ENCODE assay signal across 12 cellular contexts in the genomic region with DNA sequence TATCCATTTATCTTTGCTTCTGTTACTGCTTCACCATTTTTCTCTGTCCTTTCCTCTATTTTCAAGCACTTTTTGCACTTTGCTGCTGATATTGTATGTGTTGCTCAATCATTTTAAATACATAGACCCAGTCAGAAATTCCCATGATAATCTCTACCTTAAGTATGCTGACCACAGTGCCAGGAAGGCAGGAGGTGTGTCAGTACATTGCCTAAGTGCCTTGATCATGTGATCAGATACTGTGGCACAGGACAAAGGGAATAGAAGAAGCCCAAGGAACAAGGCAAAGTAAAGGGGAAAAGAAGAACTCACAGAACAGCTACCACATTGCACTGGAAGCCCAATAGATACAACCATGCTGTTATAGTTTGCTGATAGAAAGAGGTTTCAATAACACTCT. TPM values are rescaled to one million over a fixed set of nuclear protein-coding genes. Genes with fewer than 3 reads are reported as not detected.
DNase-seq lines count a peak whose midpoint lies in the region; ATAC-seq and TF ChIP-seq lines count a peak whose summit lies in the region.
"Had no signal": no experiment of that assay in that cellular context is flagged by ENCODE, and none has a peak within 500 bp of the region (broad histone marks: within the 10 kb centered on the region; RNA-seq: fewer than 3 reads in every experiment).

No MANE protein-coding gene starts in this region.

- H3K9ac ChIP-seq in colonic mucosa (ENCODE audit: low read depth in 2 of 2, low read length in 2 of 2), result no peak overlapping the region

- H3K4me1 ChIP-seq in lower lobe of right lung (no peaks in the 10 kb centered on the region), colonic mucosa (no peaks in the 10 kb centered on the region)

- no peaks in the 10 kb centered on the region for H3K27me3 ChIP-seq in lower lobe of right lung (ENCODE audit: low read depth)
- H3K27me3 ChIP-seq in colonic mucosa, result no peaks in the 10 kb centered on the region
- H3K27me3 ChIP-seq: spleen had no signal

- H3K27ac ChIP-seq in lower lobe of right lung (no peak overlapping the region), colonic mucosa (no peak overlapping the region)
- H3K27ac ChIP-seq: C4-2B, spleen had no signal

- H3K4me3 ChIP-seq in AG09309 (ENCODE audit: control insufficient read depth, low read depth, low read length) (no peak overlapping the region), lower lobe of right lung (no peak overlapping the region), colonic mucosa (no peak overlapping the region)
- H3K4me3 ChIP-seq: spleen had no signal

- ATAC-seq in lower lobe of right lung (peak; percentile 74 to 92), HG02852 (IDR thresholded peaks at IDR 0.05; ENCODE audit: unreplicated experiment) (no peak), HG03457 (IDR thresholded peaks at IDR 0.05; ENCODE audit: unreplicated experiment) (no peak)
- ATAC-seq: activated T-helper 17 cell treated with anti-CD3 and anti-CD28 coated beads, Interleukin-2, amount 50 U/mL, for 72 hours had no signal

- in situ Hi-C loops in KBM-7 (cut with MboI; ENCODE audit: low pct_unique_long_range_greater_than_20kb, low sequenced_read_pairs), result no loop called here

- H3K4me1 Mint-ChIP-seq in endothelial cell (ENCODE audit: unreplicated experiment), result peaks cover 16% of the 10 kb centered on the region
- H3K4me1 Mint-ChIP-seq in T-helper 2 cell treated with Interferon-gamma antibody and Interleukin-4, amounts not matched to agents 5 μg/mL and 100 μg/mL, for 36 hours (ENCODE audit: low read depth), result no peaks in the 10 kb centered on the region
- H3K4me1 Mint-ChIP-seq: activated T-helper 17 cell treated with anti-CD3 and anti-CD28 coated beads, Interleukin-2, amount 50 U/mL, for 72 hours had no signal

- H3K9me3 ChIP-seq in lower lobe of right lung, result no peaks in the 10 kb centered on the region
- no peaks in the 10 kb centered on the region for H3K9me3 ChIP-seq in colonic mucosa
- H3K9me3 ChIP-seq: spleen had no signal

- H3K4me3 Mint-ChIP-seq in endothelial cell (ENCODE audit: unreplicated experiment), result no peak overlapping the region
- no peak overlapping the region for H3K4me3 Mint-ChIP-seq in T-helper 2 cell treated with Interferon-gamma antibody and Interleukin-4, amounts not matched to agents 5 μg/mL and 100 μg/mL, for 36 hours
- H3K4me3 Mint-ChIP-seq: activated T-helper 17 cell treated with anti-CD3 and anti-CD28 coated beads, Interleukin-2, amount 50 U/mL, for 72 hours; dendritic cell treated with granulocyte-macrophage colony-stimulating factor and Interleukin-4, amounts not matched to agents 40 ng/mL and 50 ng/mL, for 4 days had no signal

- intact Hi-C loops in lower lobe of right lung (cut with DNase I) (no loop called here), colonic mucosa (cut with DNase I) (no loop called here)

- TF ChIP-seq CTCF in AG09309 (IDR thresholded peaks at IDR 0.05; ENCODE audit: control insufficient read depth, insufficient read depth, low read depth, low read length, missing control alignments), result no peak
- no peak for TF ChIP-seq CTCF in endothelial cell (IDR thresholded peaks at IDR 0.05; ENCODE audit: unreplicated experiment)
- TF ChIP-seq CTCF in lower lobe of right lung (IDR thresholded peaks at IDR 0.05), result no peak
- TF ChIP-seq CTCF in colonic mucosa (IDR thresholded peaks at IDR 0.05), result no peak

- H3K27ac Mint-ChIP-seq in endothelial cell (ENCODE audit: unreplicated experiment), result peak overlapping the region; percentile 11
- H3K27ac Mint-ChIP-seq in T-helper 2 cell treated with Interferon-gamma antibody and Interleukin-4, amounts not matched to agents 5 μg/mL and 100 μg/mL, for 36 hours, result no peak overlapping the region
- H3K27ac Mint-ChIP-seq: activated T-helper 17 cell treated with anti-CD3 and anti-CD28 coated beads, Interleukin-2, amount 50 U/mL, for 72 hours had no signal

- DNase-seq in AG09309 (ENCODE audit: low read depth), result peak; percentile 13
- DNase-seq in KBM-7, result peak; percentile 27
- DNase-seq in endothelial cell (ENCODE audit: low spot score), result no peak
- no peak for DNase-seq in lower lobe of right lung
- no peak for DNase-seq in colonic mucosa
- no peak for DNase-seq in T-helper 2 cell treated with Interferon-gamma antibody and Interleukin-4, amounts not matched to agents 5 μg/mL and 100 μg/mL, for 36 hours (ENCODE audit: low spot score)
- DNase-seq: spleen had no signal

- no peaks in the 10 kb centered on the region for H3K9me3 Mint-ChIP-seq in endothelial cell (ENCODE audit: unreplicated experiment)
- no peaks in the 10 kb centered on the region for H3K9me3 Mint-ChIP-seq in T-helper 2 cell treated with Interferon-gamma antibody and Interleukin-4, amounts not matched to agents 5 μg/mL and 100 μg/mL, for 36 hours

- H3K36me3 Mint-ChIP-seq in endothelial cell (ENCODE audit: low read depth, unreplicated experiment), result no peaks in the 10 kb centered on the region
- no peaks in the 10 kb centered on the region for H3K36me3 Mint-ChIP-seq in T-helper 2 cell treated with Interferon-gamma antibody and Interleukin-4, amounts not matched to agents 5 μg/mL and 100 μg/mL, for 36 hours (ENCODE audit: low read depth)

- H3K27me3 Mint-ChIP-seq in endothelial cell (ENCODE audit: unreplicated experiment), result peaks cover 2% of the 10 kb centered on the region
- no peaks in the 10 kb centered on the region for H3K27me3 Mint-ChIP-seq in T-helper 2 cell treated with Interferon-gamma antibody and Interleukin-4, amounts not matched to agents 5 μg/mL and 100 μg/mL, for 36 hours (ENCODE audit: low read depth)
- H3K27me3 Mint-ChIP-seq: activated T-helper 17 cell treated with anti-CD3 and anti-CD28 coated beads, Interleukin-2, amount 50 U/mL, for 72 hours; dendritic cell treated with granulocyte-macrophage colony-stimulating factor and Interleukin-4, amounts not matched to agents 40 ng/mL and 50 ng/mL, for 4 days had no signal

- H3K36me3 ChIP-seq in lower lobe of right lung (no peaks in the 10 kb centered on the region), colonic mucosa (no peaks in the 10 kb centered on the region)
- H3K36me3 ChIP-seq: spleen had no signal

RNA-seq across cellular contexts. Expression of gene CD36, which starts 53.7 kb away (rescaled TPM):
- total RNA-seq in endothelial cell (ENCODE audit: unreplicated experiment) (3.8 TPM), lower lobe of right lung (141 TPM), colonic mucosa (10 to 100 TPM in 1 of 2 donors, 1 to 10 TPM in 1; 8.7 to 26.5 TPM)
- total RNA-seq: activated T-helper 17 cell treated with anti-CD3 and anti-CD28 coated beads, Interleukin-2, amount 50 U/mL, for 72 hours had no signal

Comparison
In these comparisons a context has a peak if more than half of its experiments do, and no peak if none do; other contexts are left out.
1. DNase-seq: peak in AG09309 (single experiment) and KBM-7 (single experiment); none in endothelial cell (single experiment), lower lobe of right lung (single experiment), colonic mucosa (single experiment) and T-helper 2 cell treated with Interferon-gamma antibody and Interleukin-4, amounts not matched to agents 5 μg/mL and 100 μg/mL, for 36 hours (single experiment).
2. ATAC-seq: peak in lower lobe of right lung (2 of 2); none in HG02852 (single experiment) and HG03457 (single experiment).